21 cellular contexts compared by ENCODE assay signal in the genomic region with DNA sequence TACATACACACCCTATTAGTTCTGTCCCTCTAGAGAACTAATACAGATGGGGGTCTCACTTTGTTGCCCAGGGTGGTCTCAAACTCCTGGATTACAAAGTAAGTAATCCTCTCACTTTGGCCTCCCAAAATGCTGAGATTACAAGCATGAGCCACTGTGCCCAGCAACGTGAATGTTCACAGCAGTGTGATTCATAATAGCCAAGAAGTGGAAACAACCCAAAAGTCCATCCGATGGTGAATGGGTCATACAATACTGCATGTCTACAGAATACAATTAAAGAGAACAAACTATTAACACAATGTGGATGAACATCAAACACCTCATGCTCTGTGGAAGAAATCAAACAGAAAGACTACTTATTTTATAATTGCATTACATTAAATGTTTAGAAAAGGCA.
"Had no signal": no experiment of that assay in that cellular context is flagged by ENCODE, and none has a peak within 500 bp of the region (broad histone marks: within the 10 kb centered on the region; RNA-seq: fewer than 3 reads in every experiment).

No MANE protein-coding gene starts in this region.

- ATAC-seq: foreskin keratinocyte; heart left ventricle; naive thymus-derived CD4-positive, alpha-beta T cell; right lobe of liver had no signal

- DNase-seq: activated CD4-positive, alpha-beta memory T cell treated with anti-CD3 and anti-CD28 coated beads for 36 hours; activated CD4-positive, alpha-beta T cell treated with anti-CD3 and anti-CD28 coated beads for 4 hours; activated CD8-positive, alpha-beta memory T cell treated with anti-CD3 and anti-CD28 coated beads, Interleukin-2, amount 50 U/mL, for 48 hours; activated gamma-delta T cell; activated naive CD4-positive, alpha-beta T cell treated with anti-CD3 and anti-CD28 coated beads, Interleukin-2, amount 10 ng/mL, durations not matched to agents 7 days and 5 days; activated naive CD8-positive, alpha-beta T cell treated with anti-CD3 and anti-CD28 coated beads, Interleukin-2, amount 10 ng/mL, durations not matched to agents 7 days and 5 days; activated T-cell treated with anti-CD3 and anti-CD28 coated beads, Interleukin-2, amount 50 U/mL, for 24 hours; cerebellar nuclear complex; colonic mucosa; effector memory CD4-positive, alpha-beta T cell; foreskin keratinocyte; heart left ventricle; hypothalamus; immature natural killer cell; kidney; naive thymus-derived CD4-positive, alpha-beta T cell; ovary; right lobe of liver; stimulated activated CD4-positive, alpha-beta T cell treated with anti-CD3 and anti-CD28 coated beads, Interleukin-2, amount 100 ng/mL, for 48 hours; stimulated activated naive CD4-positive, alpha-beta T cell treated with Interleukin-2 at 50 U/mL for 16 hours; T-helper 9 cell had no signal
